Comparison of ENCODE assay signal across 8 cellular contexts in genomic region chr4:73718375-73719373, GRCh38. TPM values are rescaled to one million over a fixed set of nuclear protein-coding genes. Genes with fewer than 3 reads are reported as not detected.
DNase-seq lines count a peak whose midpoint lies in the region; ATAC-seq, FAIRE-seq and TF ChIP-seq lines count a peak whose summit lies in the region.
"Had no signal": no experiment of that assay in that cellular context is flagged by ENCODE, and none has a peak within 500 bp of the region (broad histone marks: within the 10 kb centered on the region; RNA-seq: fewer than 3 reads in every experiment).

No MANE protein-coding gene starts in this region.

- peak; percentile 81 for ATAC-seq in HG03025 (IDR thresholded peaks at IDR 0.05; ENCODE audit: low FRiP score, unreplicated experiment)
- peak; percentile 60 for ATAC-seq in stimulated activated effector memory CD8-positive, alpha-beta T cell treated with anti-CD3 and anti-CD28 coated beads, Interleukin-12 subunit alpha, Interleukin-12 subunit beta, amount 100 ng/mL, for 72 hours

- no peaks in the 10 kb centered on the region for H3K36me3 ChIP-seq in vagina

- no peak for TF ChIP-seq POLR2A in vagina (IDR thresholded peaks at IDR 0.05)

- no peak for TF ChIP-seq CTCF in vagina (IDR thresholded peaks at IDR 0.05)

- intact Hi-C loops in vagina (cut with DNase I) = no loop called here

- peak; percentile 7 for DNase-seq in GM19239 (ENCODE audit: insufficient read length, low spot score)
- peak; percentile 55 for DNase-seq in RPMI7951 (ENCODE audit: low read depth)
- no peak for DNase-seq in stimulated activated effector memory CD8-positive, alpha-beta T cell treated with anti-CD3 and anti-CD28 coated beads, Interleukin-12 subunit alpha, Interleukin-12 subunit beta, amount 100 ng/mL, for 72 hours (ENCODE audit: low spot score in 2 of 2)
- no peak for DNase-seq in H4 (ENCODE audit: low spot score)
- no peak for DNase-seq in vagina (ENCODE audit: extremely low spot score in 2 of 2)
- DNase-seq in NCI-H1417 treated with DMSO at 0.1 percent for 48 hours (lab: John Stamatoyannopoulos, UW) = no peak

- no peaks in the 10 kb centered on the region for H3K27me3 ChIP-seq in vagina

- H3K27ac ChIP-seq in vagina = no peak overlapping the region

- no peaks in the 10 kb centered on the region for H3K9me3 Mint-ChIP-seq in stimulated activated effector memory CD8-positive, alpha-beta T cell treated with anti-CD3 and anti-CD28 coated beads, Interleukin-12 subunit alpha, Interleukin-12 subunit beta, amount 100 ng/mL, for 72 hours
- H3K9me3 Mint-ChIP-seq: IgD-negative memory B cell had no signal

- peak; percentile 89 for FAIRE-seq in GM19239 (lab: Jason Lieb, UNC)

- no peaks in the 10 kb centered on the region for H3K4me1 ChIP-seq in vagina

- no peaks in the 10 kb centered on the region for H3K9me3 ChIP-seq in vagina

- H3K36me3 Mint-ChIP-seq in stimulated activated effector memory CD8-positive, alpha-beta T cell treated with anti-CD3 and anti-CD28 coated beads, Interleukin-12 subunit alpha, Interleukin-12 subunit beta, amount 100 ng/mL, for 72 hours = no peaks in the 10 kb centered on the region
- H3K36me3 Mint-ChIP-seq: IgD-negative memory B cell had no signal

- H3K4me3 ChIP-seq in vagina = no peak overlapping the region

- H3K4me1 Mint-ChIP-seq in stimulated activated effector memory CD8-positive, alpha-beta T cell treated with anti-CD3 and anti-CD28 coated beads, Interleukin-12 subunit alpha, Interleukin-12 subunit beta, amount 100 ng/mL, for 72 hours = no peaks in the 10 kb centered on the region

- no peak overlapping the region for H3K27ac Mint-ChIP-seq in stimulated activated effector memory CD8-positive, alpha-beta T cell treated with anti-CD3 and anti-CD28 coated beads, Interleukin-12 subunit alpha, Interleukin-12 subunit beta, amount 100 ng/mL, for 72 hours
- H3K27ac Mint-ChIP-seq: IgD-negative memory B cell had no signal

- no peak overlapping the region for H3K4me3 Mint-ChIP-seq in stimulated activated effector memory CD8-positive, alpha-beta T cell treated with anti-CD3 and anti-CD28 coated beads, Interleukin-12 subunit alpha, Interleukin-12 subunit beta, amount 100 ng/mL, for 72 hours
- H3K4me3 Mint-ChIP-seq: IgD-negative memory B cell had no signal

RNA-seq across cellular contexts. Expression of gene CXCL8, which starts 21.7 kb away (rescaled TPM):
- 66.9 and 79.5 TPM in 2 replicates for total RNA-seq in RPMI7951 (2014; rRNA removed; shearing (Covaris generic))
- total RNA-seq in H4 (2014; rRNA removed; shearing (Covaris generic)) = 26.7 and 45.3 TPM in 2 replicates
- total RNA-seq in vagina = 0.49 TPM

Comparison
In these comparisons a context has a peak if more than half of its experiments do, and no peak if none do; other contexts are left out.
1. DNase-seq: peak in GM19239 (single experiment) and RPMI7951 (single experiment); none in stimulated activated effector memory CD8-positive, alpha-beta T cell treated with anti-CD3 and anti-CD28 coated beads, Interleukin-12 subunit alpha, Interleukin-12 subunit beta, amount 100 ng/mL, for 72 hours (0 of 2), H4 (single experiment), vagina (0 of 2) and NCI-H1417 treated with DMSO at 0.1 percent for 48 hours (single experiment).
2. RNA of gene CXCL8, which starts 21.7 kb away (total RNA-seq): 66.9 to 79.5 TPM in RPMI7951 and 26.7 to 45.3 TPM in H4; 0.49 TPM in vagina (single experiment); every median in the first group is over 10 times any median in the second.